In genomic region chr7:105012503-105013282, GRCh38 we compare ENCODE assay signal across 8 cellular contexts. TPM values are rescaled to one million over a fixed set of nuclear protein-coding genes. Genes with fewer than 3 reads are reported as not detected.
DNase-seq lines count a peak whose midpoint lies in the region; TF ChIP-seq lines count a peak whose summit lies in the region.

No MANE protein-coding gene starts in this region.

- H3K4me1 Mint-ChIP-seq in HFFc6 (ENCODE audit: low read depth): peaks cover 51% of the 10 kb centered on the region

- H3K9me3 Mint-ChIP-seq in HFFc6: peaks cover 8% of the 10 kb centered on the region

- TF ChIP-seq CTCF in HFFc6 (IDR thresholded peaks at IDR 0.05): no peak

- H3K27me3 Mint-ChIP-seq in HFFc6 (ENCODE audit: insufficient read depth): peaks cover 17% of the 10 kb centered on the region

- in situ Hi-C loops in SK-MEL-5 (cut with HindIII; ENCODE audit: low pct_unique_long_range_greater_than_20kb, low sequenced_read_pairs): no loop called here

- H3K36me3 Mint-ChIP-seq in HFFc6 (ENCODE audit: low read depth): peaks cover 55% of the 10 kb centered on the region

- peak; percentile 97 for DNase-seq in GM04504 (ENCODE audit: low read depth)
- peak; percentile 97 for DNase-seq in HFFc6
- peak; percentile 99 for DNase-seq in NAMALWA (ENCODE audit: low spot score)
- DNase-seq in SK-MEL-5 (ENCODE audit: low read depth, low spot score): peak; percentile 100
- DNase-seq in activated naive CD4-positive, alpha-beta T cell treated with anti-CD3 and anti-CD28 coated beads, Interleukin-2, amount 50 U/mL, for 16 hours: peak; percentile 99
- DNase-seq in germinal center (ENCODE audit: low spot score): peak; percentile 99
- peak; percentile 92 for DNase-seq in non-pigmented ciliary epithelial cell (ENCODE audit: low read depth)
- DNase-seq in superior temporal gyrus (ENCODE audit: extremely low spot score): peak; percentile 99

- H3K27ac Mint-ChIP-seq in HFFc6: peak overlapping the region; percentile 100

- peak overlapping the region; percentile 100 for H3K4me3 Mint-ChIP-seq in HFFc6

RNA-seq across cellular contexts. Expression of gene KMT2E, which starts 1.3 kb away (rescaled TPM):
- 10 to 100 TPM; 39.7 to 53.4 (median 50.1) TPM for total RNA-seq in HFFc6 (2021; fragmentation: NEBNext Ultra II Directional; extraction: Animal tissue kit (Norgen Biotek cat#: 25700))
- 37.3 and 47.6 TPM in 2 replicates for total RNA-seq in SK-MEL-5 (2014; rRNA removed; shearing (Covaris generic))
- polyA plus RNA-seq in SK-MEL-5 (2015; cell fraction: cytosol; rRNA removed): 17.7 and 27.3 TPM in 2 replicates
- 36.4 and 63.9 TPM in 2 replicates for polyA plus RNA-seq in SK-MEL-5 (2015; cell fraction: nucleus; rRNA removed)

Comparison
In these comparisons a context has a peak if more than half of its experiments do, and no peak if none do; other contexts are left out.
1. Peak in every context shown above with its lines: DNase-seq.